ENCODE assay signal across 11 cellular contexts in genomic region chr2:21395366-21395765, GRCh38.
DNase-seq lines count a peak whose midpoint lies in the region; ATAC-seq lines count a peak whose summit lies in the region.
"Had no signal": no experiment of that assay in that cellular context is flagged by ENCODE, and none has a peak within 500 bp of the region (broad histone marks: within the 10 kb centered on the region; RNA-seq: fewer than 3 reads in every experiment).

No MANE protein-coding gene starts in this region.

- ATAC-seq in activated T-cell treated with anti-CD3 and anti-CD28 coated beads, Interleukin-2, amount 50 U/mL, for 72 hours (replicated peaks in 1 of 2): no peak
- no peak for ATAC-seq in HG03457 (IDR thresholded peaks at IDR 0.05; ENCODE audit: unreplicated experiment)
- ATAC-seq: HCT116 had no signal

- H3K4me1 Mint-ChIP-seq in activated T-cell treated with anti-CD3 and anti-CD28 coated beads, Interleukin-2, amount 50 U/mL, for 72 hours (ENCODE audit: low read depth): no peaks in the 10 kb centered on the region

- no peak overlapping the region for H3K4me3 Mint-ChIP-seq in activated T-cell treated with anti-CD3 and anti-CD28 coated beads, Interleukin-2, amount 50 U/mL, for 72 hours

- DNase-seq in NCI-H2081 (lab: John Stamatoyannopoulos, UW) (peak; percentile 1 to 30), NCI-H2081 treated with DMSO at 0.1 percent for 48 hours (lab: John Stamatoyannopoulos, UW) (no peak), NCI-H69 (lab: John Stamatoyannopoulos, UW) (peak; percentile 0), globus pallidus (ENCODE audit: low spot score) (peak; percentile 79), superior temporal gyrus (ENCODE audit: extremely low spot score) (peak; percentile 76)
- no peak for DNase-seq in NK-92 treated with Interleukin-12 subunit alpha and Interleukin-12 subunit beta, amount 100 ng/mL, for 24 hours (lab: John Stamatoyannopoulos, UW)
- no peak for DNase-seq in activated T-cell treated with anti-CD3 and anti-CD28 coated beads, Interleukin-2, amount 50 U/mL, for 72 hours
- DNase-seq: activated gamma-delta T cell treated with Interleukin-2 at 50 U/mL for 16 hours, NCI-H510A treated with DMSO at 0.1 percent for 48 hours had no signal

- H3K27me3 Mint-ChIP-seq in activated T-cell treated with anti-CD3 and anti-CD28 coated beads, Interleukin-2, amount 50 U/mL, for 72 hours (ENCODE audit: low read depth): no peaks in the 10 kb centered on the region

- no peak overlapping the region for H3K27ac Mint-ChIP-seq in activated T-cell treated with anti-CD3 and anti-CD28 coated beads, Interleukin-2, amount 50 U/mL, for 72 hours

- H3K9me3 Mint-ChIP-seq in activated T-cell treated with anti-CD3 and anti-CD28 coated beads, Interleukin-2, amount 50 U/mL, for 72 hours: peaks cover 2% of the 10 kb centered on the region in 2 donors

- no peaks in the 10 kb centered on the region for H3K36me3 Mint-ChIP-seq in activated T-cell treated with anti-CD3 and anti-CD28 coated beads, Interleukin-2, amount 50 U/mL, for 72 hours (ENCODE audit: insufficient read depth in 2 of 2)

Comparison
In these comparisons a context has a peak if more than half of its experiments do, and no peak if none do; other contexts are left out.
1. DNase-seq: peak in NCI-H2081 (2 of 2), NCI-H69 (single experiment), globus pallidus (single experiment) and superior temporal gyrus (single experiment); none in NCI-H2081 treated with DMSO at 0.1 percent for 48 hours (single experiment), NK-92 treated with Interleukin-12 subunit alpha and Interleukin-12 subunit beta, amount 100 ng/mL, for 24 hours (single experiment) and activated T-cell treated with anti-CD3 and anti-CD28 coated beads, Interleukin-2, amount 50 U/mL, for 72 hours (0 of 2).